8 cellular contexts compared by ENCODE assay signal in the genomic region with DNA sequence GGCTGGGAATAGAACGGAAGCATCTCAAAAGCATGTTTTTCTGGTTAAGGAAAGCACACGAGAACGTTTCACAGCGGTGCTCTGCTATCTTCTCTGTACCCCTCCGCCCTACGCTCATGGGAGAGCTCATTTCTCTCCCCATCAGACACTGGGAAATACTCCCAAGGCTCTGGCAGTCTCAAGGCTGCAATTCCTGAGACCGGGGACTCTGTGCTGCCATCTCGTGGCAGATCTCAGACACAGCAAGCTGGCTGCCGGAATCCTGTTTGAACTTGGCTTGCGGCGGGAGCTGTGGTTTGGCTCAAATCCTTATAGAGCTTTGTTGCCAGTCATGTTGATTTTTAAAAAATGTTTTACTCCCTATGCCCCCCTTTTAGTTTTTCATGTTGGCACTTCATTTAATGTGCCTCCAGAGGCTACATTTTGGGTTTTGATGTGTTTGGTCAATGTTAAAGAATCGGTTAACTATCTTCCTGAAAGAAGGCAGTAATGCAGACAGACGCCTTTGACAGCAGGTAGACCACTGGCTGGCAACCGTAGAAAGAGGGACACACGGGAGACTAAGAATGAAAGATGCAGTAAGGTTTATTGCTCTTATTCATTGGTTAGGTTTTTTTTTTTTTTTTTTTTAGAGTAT. TPM values are rescaled to one million over a fixed set of nuclear protein-coding genes. Genes with fewer than 3 reads are reported as not detected.
DNase-seq lines count a peak whose midpoint lies in the region; ATAC-seq and TF ChIP-seq lines count a peak whose summit lies in the region.

No MANE protein-coding gene starts in this region.

- WGBS in lung, 2 donors, result 18 to 19% methylated on average over 15 of the region's 15 CpGs

- H3K36me3 ChIP-seq in lung (ENCODE audit: control insufficient read depth in 2 of 2, insufficient read depth in 2 of 2, low read length in 2 of 2), result no peaks in the 10 kb centered on the region

- DNase-seq in AG08396 (ENCODE audit: low spot score), result peak; percentile 85
- DNase-seq in NCI-H510A (lab: John Stamatoyannopoulos, UW), result peak; percentile 3
- peak; percentile 60 for DNase-seq in activated CD4-positive, alpha-beta T cell treated with anti-CD3 and anti-CD28 coated beads, Interleukin-2, amount 50 U/mL, for 1 hour
- DNase-seq in ecto neural progenitor cell (ENCODE audit: low spot score), result peak; percentile 83
- DNase-seq in lung (ENCODE audit: low spot score), result peak; percentile 81
- peak; percentile 9 to 21 (median 9) for DNase-seq in stimulated activated CD4-positive, alpha-beta T cell treated with anti-CD3 and anti-CD28 coated beads, TNF-alpha, amount 100 ng/mL, for 4 hours (ENCODE audit: low read depth in 3 of 3)

- no peaks in the 10 kb centered on the region for H3K27me3 ChIP-seq in lung (ENCODE audit: control insufficient read depth, insufficient read depth)

- H3K4me3 ChIP-seq in lung, result no peak overlapping the region

- ATAC-seq in GM18868 (IDR thresholded peaks at IDR 0.05; ENCODE audit: unreplicated experiment) (peak; percentile 87), HG03196 (IDR thresholded peaks at IDR 0.05; ENCODE audit: unreplicated experiment) (peak; percentile 63), lung (ENCODE audit: insufficient read depth, low FRiP score) (peak; percentile 87)

- no peaks in the 10 kb centered on the region for H3K9me3 ChIP-seq in lung (ENCODE audit: control insufficient read depth in 2 of 2, insufficient read depth in 1 of 2, low read length in 1 of 2)

- no peaks in the 10 kb centered on the region for H3K4me1 ChIP-seq in lung (ENCODE audit: control insufficient read depth in 2 of 2, insufficient read depth in 2 of 2, low read length in 2 of 2)

- H3K27ac ChIP-seq in lung (ENCODE audit: low read depth in 1 of 2, low read length in 1 of 2), result no peak overlapping the region

- peak; percentile 81 for TF ChIP-seq CTCF in lung (IDR thresholded peaks at IDR 0.05; ENCODE audit: control extremely low read depth, extremely low read depth)

RNA-seq across cellular contexts. Expression of gene BMPER, which starts 27.6 kb away (rescaled TPM):
- total RNA-seq in lung, result 10 to 100 TPM; 13.8 to 51.0 TPM
- 1 to 10 TPM; 3.7 to 4.2 TPM for polyA plus RNA-seq in lung

Comparison
In these comparisons a context has a peak if more than half of its experiments do, and no peak if none do; other contexts are left out.
1. DNase-seq: peak in every context shown above with its lines; median percentile 85 in AG08396; 83 in ecto neural progenitor cell; 81 in lung; 60 in activated CD4-positive, alpha-beta T cell treated with anti-CD3 and anti-CD28 coated beads, Interleukin-2, amount 50 U/mL, for 1 hour; 9 in stimulated activated CD4-positive, alpha-beta T cell treated with anti-CD3 and anti-CD28 coated beads, TNF-alpha, amount 100 ng/mL, for 4 hours; 3 in NCI-H510A.